ENCODE assay signal across 11 cellular contexts in genomic region chr2:237931205-237931721, GRCh38. TPM values are rescaled to one million over a fixed set of nuclear protein-coding genes. Genes with fewer than 3 reads are reported as not detected.
DNase-seq lines count a peak whose midpoint lies in the region; ATAC-seq and TF ChIP-seq lines count a peak whose summit lies in the region.
"Had no signal": no experiment of that assay in that cellular context is flagged by ENCODE, and none has a peak within 500 bp of the region (broad histone marks: within the 10 kb centered on the region; RNA-seq: fewer than 3 reads in every experiment).

No MANE protein-coding gene starts in this region.

- H3K27me3 ChIP-seq in SK-N-SH (ENCODE audit: insufficient read depth) (no peaks in the 10 kb centered on the region), adipocyte (replicated peaks; ENCODE audit: control insufficient read depth, insufficient read depth, low read length) (peaks cover 6% of the 10 kb centered on the region), left lung (no peaks in the 10 kb centered on the region), uterus (no peaks in the 10 kb centered on the region)
- H3K27me3 ChIP-seq: esophagus squamous epithelium had no signal

- CTCF ChIA-PET in SK-N-SH (lab: Yijun Ruan, JAX), result interaction anchor here (0.6 to 1.8 kb wide), 5 partner anchors 8 to 325 kb away, joined by 3 to 13 read pairs (median 3); no protein-coding TSS in a partner anchor

- no peaks in the 10 kb centered on the region for H4K20me1 ChIP-seq in SK-N-SH (ENCODE audit: insufficient read depth)

- H3K9me3 Mint-ChIP-seq in activated T-cell treated with anti-CD3 and anti-CD28 coated beads, Interleukin-2, amount 50 U/mL, for 4 hours, result no peaks in the 10 kb centered on the region

- H3K4me3 Mint-ChIP-seq in activated T-cell treated with anti-CD3 and anti-CD28 coated beads, Interleukin-2, amount 50 U/mL, for 4 hours, result no peak overlapping the region

- H3K27me3 Mint-ChIP-seq in activated T-cell treated with anti-CD3 and anti-CD28 coated beads, Interleukin-2, amount 50 U/mL, for 4 hours (ENCODE audit: low read depth), result no peaks in the 10 kb centered on the region

- no peak for TF ChIP-seq EP300 in SK-N-SH (IDR thresholded peaks at IDR 0.05; ENCODE audit: borderline replicate concordance in 1 of 2, low read depth in 1 of 2, low read length in 1 of 2)

- ATAC-seq in SK-N-SH treated with all-trans-retinoic acid at 6 μM for 48 hours (no peak), left lung (peak; percentile 60)
- no peak for ATAC-seq in activated T-cell treated with anti-CD3 and anti-CD28 coated beads, Interleukin-2, amount 50 U/mL, for 4 hours
- ATAC-seq: left ventricle myocardium superior had no signal

- no peak for TF ChIP-seq CTCF in SK-N-SH (IDR thresholded peaks at IDR 0.05)
- TF ChIP-seq CTCF in left lung (IDR thresholded peaks at IDR 0.05), result no peak
- no peak for TF ChIP-seq CTCF in uterus (IDR thresholded peaks at IDR 0.05)

- H3K79me2 ChIP-seq in SK-N-SH (ENCODE audit: insufficient read depth), result no peaks in the 10 kb centered on the region

- peaks cover 5% of the 10 kb centered on the region for H3F3A ChIP-seq in SK-N-SH (replicated peaks; ENCODE audit: insufficient read depth)

- no peaks in the 10 kb centered on the region for H3K36me3 Mint-ChIP-seq in activated T-cell treated with anti-CD3 and anti-CD28 coated beads, Interleukin-2, amount 50 U/mL, for 4 hours (ENCODE audit: insufficient read depth)

- no peak overlapping the region for H2AFZ ChIP-seq in SK-N-SH (ENCODE audit: low read depth)

- no peaks in the 10 kb centered on the region for H3K9me2 ChIP-seq in SK-N-SH

- H3K4me3 ChIP-seq in SK-N-SH (ENCODE audit: low read depth in 2 of 2, low read length in 1 of 2) (no peak overlapping the region), adipocyte (ENCODE audit: low read length) (no peak overlapping the region), left lung (no peak overlapping the region), uterus (no peak overlapping the region)
- H3K4me3 ChIP-seq: esophagus squamous epithelium had no signal

- WGBS in SK-N-SH (ENCODE audit: low lambda C conversion rate), result 48% methylated on average over 3 of the region's 9 CpGs

- TF ChIP-seq RAD21 in SK-N-SH (IDR thresholded peaks at IDR 0.05; ENCODE audit: low read length), result no peak

- DNase-seq in SK-N-SH (no peak), adipocyte (ENCODE audit: low read depth) (peak; percentile 86), left lung (no peak), uterus (no peak), mucosa of gallbladder (ENCODE audit: low spot score) (no peak), GOT3 (lab: John Stamatoyannopoulos, UW) (no peak)
- DNase-seq in activated T-cell treated with anti-CD3 and anti-CD28 coated beads, Interleukin-2, amount 50 U/mL, for 4 hours, result no peak
- DNase-seq: esophagus squamous epithelium, left ventricle myocardium superior, NCI-H2081 treated with DMSO at 0.1 percent for 48 hours had no signal

- H3K36me3 ChIP-seq in SK-N-SH (replicated peaks in 1 of 2; ENCODE audit: control insufficient read depth in 1 of 2, insufficient read depth in 2 of 2, low read length in 1 of 2) (no peaks in the 10 kb centered on the region), adipocyte (ENCODE audit: control insufficient read depth, insufficient read depth, low read length, severe bottlenecking) (no peaks in the 10 kb centered on the region), left lung (no peaks in the 10 kb centered on the region), uterus (no peaks in the 10 kb centered on the region)
- H3K36me3 ChIP-seq: esophagus squamous epithelium had no signal

- TF ChIP-seq POLR2A in uterus (IDR thresholded peaks at IDR 0.05), result no peak

- no peak overlapping the region for H3K4me2 ChIP-seq in SK-N-SH

- peaks cover 0 to 10% of the 10 kb centered on the region in 2 experiments; a peak in 1 of 4 replicates for H3K4me1 ChIP-seq in SK-N-SH (ENCODE audit: control insufficient read depth in 1 of 2, insufficient read depth in 2 of 2, low read depth in 1 of 2, low read length in 1 of 2)
- peaks cover 14% of the 10 kb centered on the region for H3K4me1 ChIP-seq in adipocyte (ENCODE audit: control insufficient read depth, insufficient read depth, low read length)
- H3K4me1 ChIP-seq in left lung, result peaks cover 4 to 5% of the 10 kb centered on the region in 2 donors
- peaks cover 0 to 3% of the 10 kb centered on the region in 2 donors for H3K4me1 ChIP-seq in uterus

- H3K9me3 ChIP-seq in SK-N-SH (no peaks in the 10 kb centered on the region), adipocyte (ENCODE audit: control insufficient read depth, low read length) (no peaks in the 10 kb centered on the region), left lung (peaks cover 0 to 5% of the 10 kb centered on the region in 2 donors), uterus (no peaks in the 10 kb centered on the region)
- H3K9me3 ChIP-seq: esophagus squamous epithelium had no signal

- H3K4me1 Mint-ChIP-seq in activated T-cell treated with anti-CD3 and anti-CD28 coated beads, Interleukin-2, amount 50 U/mL, for 4 hours (ENCODE audit: low read depth), result peaks cover 17% of the 10 kb centered on the region

- H3K27ac ChIP-seq in SK-N-SH (ENCODE audit: low read depth in 2 of 2, low read length in 1 of 2) (peak overlapping the region in 1 of 2 experiments; percentile 40; a peak in 2 of 4 replicates), left lung (no peak overlapping the region), uterus (peak overlapping the region; percentile 46 to 48)

- POLR2A ChIA-PET in SK-N-SH (lab: Yijun Ruan, JAX), result interaction anchor here (1.0 kb wide), 1 partner anchor 8 kb away, joined by 3 read pairs; no protein-coding TSS in a partner anchor

- intact Hi-C loops in left lung (cut with DNase I), result no loop called here
- intact Hi-C loops in uterus (cut with DNase I; ENCODE audit: low total_unique reads), result no loop called here

- no peak overlapping the region for H3K9ac ChIP-seq in SK-N-SH
- H3K9ac ChIP-seq in adipocyte (ENCODE audit: low read length), result peak overlapping the region; percentile 9

TF ChIP-seq in SK-N-SH, 30 proteins besides CTCF, POLR2A, EP300 and RAD21:
- TF ChIP-seq NRF1 (IDR thresholded peaks at IDR 0.05; ENCODE audit: low read depth, low read length) (no peak), GATA2 (CRISPR knock-in tag; IDR thresholded peaks at IDR 0.05) (0 out of 2 replicates have a peak, but pooled peaks have one; percentile 9)

TF ChIP-seq in SK-N-SH treated with all-trans-retinoic acid at 6 μM for 48 hours, 23 proteins besides CTCF, POLR2A, EP300 and RAD21 (continues in another document):
- TF ChIP-seq PATZ1 (CRISPR knock-in tag; IDR thresholded peaks at IDR 0.05; ENCODE audit: borderline replicate concordance), result no peak
- TF ChIP-seq BACH2 (CRISPR knock-in tag; IDR thresholded peaks at IDR 0.05; ENCODE audit: borderline replicate concordance), result no peak
- no peak for TF ChIP-seq PPARA (CRISPR knock-in tag; IDR thresholded peaks at IDR 0.05; ENCODE audit: borderline replicate concordance)
- TF ChIP-seq CREB5 (CRISPR knock-in tag; IDR thresholded peaks at IDR 0.05; ENCODE audit: low read depth), result no peak
- TF ChIP-seq ZC3H10 (CRISPR knock-in tag; IDR thresholded peaks at IDR 0.05), result no peak
- no peak for TF ChIP-seq RARB (CRISPR knock-in tag; IDR thresholded peaks at IDR 0.05)
- TF ChIP-seq ISL1 (CRISPR knock-in tag; IDR thresholded peaks at IDR 0.05), result no peak
- TF ChIP-seq CSDC2 (CRISPR knock-in tag; IDR thresholded peaks at IDR 0.05), result no peak
- TF ChIP-seq ESRRG (CRISPR knock-in tag; IDR thresholded peaks at IDR 0.05), result no peak
- TF ChIP-seq CSRNP3 (CRISPR knock-in tag; IDR thresholded peaks at IDR 0.05), result no peak

RNA-seq across cellular contexts. Expression of gene UBE2F, which starts 35.6 kb away (rescaled TPM):
- 56.9 and 66.9 TPM in 2 replicates for polyA plus RNA-seq in SK-N-SH (2012; rRNA removed)
- 78.1 and 79.9 TPM in 2 replicates for polyA plus RNA-seq in SK-N-SH (2012; cell fraction: cytosol; rRNA removed)
- 14.3 and 22.2 TPM in 2 replicates for polyA plus RNA-seq in SK-N-SH (2012; cell fraction: nucleus; rRNA removed)
- 10 to 100 TPM; 48.5 to 58.9 TPM for total RNA-seq in left lung
- 10 to 100 TPM; 40.7 to 88.9 (median 64.9) TPM for total RNA-seq in uterus
- total RNA-seq in mucosa of gallbladder, result 48.5 TPM
- total RNA-seq in activated T-cell treated with anti-CD3 and anti-CD28 coated beads, Interleukin-2, amount 50 U/mL, for 4 hours, result 10 to 100 TPM; 64.2 to 66.2 (median 66.1) TPM

Comparison
In these comparisons a context has a peak if more than half of its experiments do, and no peak if none do; other contexts are left out.
1. H3K27ac ChIP-seq: peak in uterus (2 of 2); none in left lung (0 of 2).